Comparison of ENCODE assay signal across 27 cellular contexts in genomic region chr12:46396826-46397225, GRCh38.
"Had no signal": no experiment of that assay in that cellular context is flagged by ENCODE, and none has a peak within 500 bp of the region (broad histone marks: within the 10 kb centered on the region; RNA-seq: fewer than 3 reads in every experiment).

No MANE protein-coding gene starts in this region.

- H3K36me3 ChIP-seq: adrenal gland, colonic mucosa, esophagus squamous epithelium, WERI-Rb-1 had no signal

- H3K27ac ChIP-seq: adrenal gland, body of pancreas, colonic mucosa, epithelial cell of prostate, esophagus squamous epithelium, WERI-Rb-1 had no signal

- DNase-seq: activated B cell treated with CpG ODN at 0.5 μM for 24 hours; activated CD4-positive, alpha-beta T cell treated with anti-CD3 and anti-CD28 coated beads for 48 hours; activated CD4-positive, alpha-beta T cell treated with anti-CD3 and anti-CD28 coated beads, Interleukin-2, amount 50 U/mL, for 1 hour; activated CD4-positive, alpha-beta T cell treated with anti-CD3 and anti-CD28 coated beads, Interleukin-2, amount 50 U/mL, for 48 hours; activated CD8-positive, alpha-beta memory T cell treated with anti-CD3 and anti-CD28 coated beads for 24 hours; activated CD8-positive, alpha-beta T cell treated with anti-CD3 and anti-CD28 coated beads for 36 hours; activated effector memory CD4-positive, alpha-beta T cell treated with anti-CD3 and anti-CD28 coated beads, Interleukin-2, amount 50 U/mL, for 16 hours; activated naive CD4-positive, alpha-beta T cell treated with anti-CD3 and anti-CD28 coated beads for 36 hours; activated naive CD8-positive, alpha-beta T cell treated with anti-CD3 and anti-CD28 coated beads for 36 hours; activated naive CD8-positive, alpha-beta T cell treated with anti-CD3 and anti-CD28 coated beads, Interleukin-2, amount 50 U/mL, for 24 hours; activated T-cell treated with anti-CD3 and anti-CD28 coated beads, Interleukin-2, amount 50 U/mL, for 4 hours; adrenal gland; amygdala; aorta; body of pancreas; central memory CD4-positive, alpha-beta T cell; cerebellar nuclear complex; colonic mucosa; effector CD8-positive, alpha-beta T cell; esophagus squamous epithelium; foreskin melanocyte; T-helper 1 cell; T-helper 17 cell; T1000; WERI-Rb-1 had no signal

- H3K9me3 ChIP-seq: adrenal gland, body of pancreas, colonic mucosa, esophagus squamous epithelium had no signal

- H3K27me3 ChIP-seq: adrenal gland, body of pancreas, colonic mucosa, esophagus squamous epithelium had no signal

- H3K4me3 ChIP-seq: adrenal gland, body of pancreas, colonic mucosa, esophagus squamous epithelium had no signal

- ATAC-seq: activated CD4-positive, CD25-positive, alpha-beta regulatory T cell treated with anti-CD3 and anti-CD28 coated beads, Interleukin-2, amount 50 U/mL, for 24 hours; activated CD8-positive, alpha-beta T cell treated with anti-CD3 and anti-CD28 coated beads for 36 hours; activated naive CD8-positive, alpha-beta T cell treated with anti-CD3 and anti-CD28 coated beads, Interleukin-2, amount 50 U/mL, for 24 hours; activated T-cell treated with anti-CD3 and anti-CD28 coated beads, Interleukin-2, amount 50 U/mL, for 4 hours; body of pancreas; T-helper 17 cell had no signal

- H3K4me1 ChIP-seq: colonic mucosa had no signal
